9 cellular contexts compared by ENCODE assay signal in genomic region chr4:56910172-56910967, GRCh38. TPM values are rescaled to one million over a fixed set of nuclear protein-coding genes. Genes with fewer than 3 reads are reported as not detected.
DNase-seq lines count a peak whose midpoint lies in the region; ATAC-seq, FAIRE-seq and TF ChIP-seq lines count a peak whose summit lies in the region.
"Had no signal": no experiment of that assay in that cellular context is flagged by ENCODE, and none has a peak within 500 bp of the region (broad histone marks: within the 10 kb centered on the region; RNA-seq: fewer than 3 reads in every experiment).

No MANE protein-coding gene starts in this region.

- no peak overlapping the region for H2BK120ac ChIP-seq in H1 (replicated peaks; ENCODE audit: low read depth, low read length)
- H2BK120ac ChIP-seq in trophoblast cell (ENCODE audit: insufficient read depth, low read length, poor library complexity) = no peak overlapping the region

- H3K4me3 ChIP-seq in OCI-LY1 (ENCODE audit: low read depth, low read length, poor library complexity, severe bottlenecking) (peak overlapping the region; percentile 86), H1 (ENCODE audit: extremely low read depth in 1 of 4, insufficient read depth in 2 of 4, low read depth in 3 of 4, low read length in 4 of 4) (peak overlapping the region; percentile 68 to 86 (median 73); a peak in 7 of 8 replicates), trophoblast cell (ENCODE audit: low read depth, low read length) (no peak overlapping the region)

- H3K9me3 ChIP-seq in OCI-LY1 (ENCODE audit: low read length) (no peaks in the 10 kb centered on the region), H1 (ENCODE audit: insufficient read depth in 2 of 2, low read depth in 1 of 2, low read length in 1 of 2) (no peaks in the 10 kb centered on the region), trophoblast cell (ENCODE audit: insufficient read depth, low read depth, low read length) (no peaks in the 10 kb centered on the region)

- no peak for ATAC-seq in HG03469 (IDR thresholded peaks at IDR 0.05; ENCODE audit: unreplicated experiment)

- H3K27me3 ChIP-seq in OCI-LY1 (ENCODE audit: insufficient read depth, low read length) (no peaks in the 10 kb centered on the region), H1 (replicated peaks in 1 of 4; ENCODE audit: control insufficient read depth in 3 of 4, extremely low read depth in 1 of 4, insufficient read depth in 3 of 4, low read length in 3 of 4) (peaks cover 0 to 6% (median 0%) of the 10 kb centered on the region in 4 experiments; a peak in 3 of 7 replicates), trophoblast cell (ENCODE audit: insufficient read depth, low read length) (no peaks in the 10 kb centered on the region)

- H3K18ac ChIP-seq in H1 (ENCODE audit: extremely low read depth, low read length) (peak overlapping the region; percentile 51), trophoblast cell (ENCODE audit: low read length) (no peak overlapping the region)

- H2AK5ac ChIP-seq in H1 (ENCODE audit: low read depth, low read length) (no peak overlapping the region), trophoblast cell (ENCODE audit: low read length) (no peak overlapping the region)

- H3K23ac ChIP-seq in H1 (ENCODE audit: insufficient read length) (no peak overlapping the region), trophoblast cell (ENCODE audit: low read length) (peak overlapping the region; percentile 63)

- DNase-seq in ELF-1 (ENCODE audit: low read depth, low spot score) (peak; percentile 40), H1 (ENCODE audit: low read depth in 1 of 2, low spot score in 2 of 2) (no peak), trophoblast cell (no peak), activated gamma-delta T cell (lab: John Stamatoyannopoulos, UW) (no peak), DMS153 (lab: John Stamatoyannopoulos, UW) (no peak), DMS79 (lab: John Stamatoyannopoulos, UW) (no peak)
- DNase-seq: NCI-H2171 had no signal

- H3K79me2 ChIP-seq in OCI-LY1 (ENCODE audit: insufficient read depth, low read length) (peaks cover 56% of the 10 kb centered on the region), H1 (ENCODE audit: control insufficient read depth in 1 of 2, insufficient read depth in 2 of 2, low read length in 2 of 2) (peaks cover 15 to 63% of the 10 kb centered on the region in 2 experiments; a peak in 3 of 4 replicates), trophoblast cell (ENCODE audit: control insufficient read depth, insufficient read depth, low read length, poor library complexity) (peaks cover 21% of the 10 kb centered on the region)

- TF ChIP-seq POLR2A in H1 (IDR thresholded peaks at IDR 0.05; ENCODE audit: control extremely low read depth in 1 of 2, low read depth in 2 of 2, low read length in 2 of 2) = no peak

- H3K14ac ChIP-seq in H1 (ENCODE audit: insufficient read length) (no peak overlapping the region), trophoblast cell (ENCODE audit: low read length) (no peak overlapping the region)

- CTCF ChIA-PET in H1 (lab: Charles Lee; ENCODE audit: partially characterized antibody) = no interaction called here

- TF ChIP-seq CTCF in OCI-LY1 (IDR thresholded peaks at IDR 0.05; ENCODE audit: low read length) (no peak), H1 (IDR thresholded peaks at IDR 0.05; ENCODE audit: control extremely low read depth in 1 of 3, insufficient read depth in 1 of 3, low read depth in 1 of 3, low read length in 3 of 3) (no peak)

- H3K9ac ChIP-seq in OCI-LY1 (ENCODE audit: low read length) (peak overlapping the region; percentile 84), H1 (replicated peaks in 1 of 4; ENCODE audit: extremely low read depth in 1 of 4, low read depth in 3 of 4, low read length in 3 of 4) (peak overlapping the region in 1 of 4 experiments; percentile 10; a peak in 1 of 7 replicates), trophoblast cell (ENCODE audit: low read length) (no peak overlapping the region)

- 84 to 100% methylated on average over 1 to 6 of the region's 6 CpGs for WGBS in H1 (ENCODE audit: extremely low coverage in 1 of 2, insufficient coverage in 1 of 2, insufficient read length in 1 of 2, insufficient replicate concordance in 2 of 2, low coverage in 1 of 2, low lambda C conversion rate in 2 of 2, missing lambda C conversion rate in 1 of 2), 2 experiments
- whole genome bisulfite sequencing in trophoblast cell (ENCODE audit: extremely low coverage, insufficient coverage, insufficient read length) = 100% methylated on average over 1 of the region's 6 CpGs

- H3F3A ChIP-seq in OCI-LY1 (ENCODE audit: insufficient read depth, low read length) = no peaks in the 10 kb centered on the region

- no peak overlapping the region for H2AFZ ChIP-seq in OCI-LY1 (ENCODE audit: low read length)
- no peak overlapping the region for H2AFZ ChIP-seq in H1 (ENCODE audit: low read length)
- no peak overlapping the region for H2AFZ ChIP-seq in trophoblast cell (ENCODE audit: insufficient read depth, low read length, poor library complexity)

- no peaks in the 10 kb centered on the region for H3K9me2 ChIP-seq in OCI-LY1 (ENCODE audit: low read depth, low read length)

- H2BK20ac ChIP-seq in H1 (ENCODE audit: low read length) = no peak overlapping the region

- H3K4me1 ChIP-seq in OCI-LY1 (ENCODE audit: insufficient read depth, low read length, severe bottlenecking) (peaks cover 40% of the 10 kb centered on the region), H1 (replicated peaks in 1 of 4; ENCODE audit: control insufficient read depth in 3 of 4, insufficient read depth in 4 of 4, low read length in 3 of 4) (peaks cover 8 to 18% (median 14%) of the 10 kb centered on the region in 4 experiments; a peak in 5 of 7 replicates), trophoblast cell (ENCODE audit: control insufficient read depth in 1 of 2, insufficient read depth in 2 of 2, low read length in 2 of 2) (peaks cover 10 to 12% of the 10 kb centered on the region in 2 experiments)

- H4K91ac ChIP-seq in H1 (replicated peaks; ENCODE audit: insufficient read length, low read length) (no peak overlapping the region), trophoblast cell (ENCODE audit: low read depth, low read length) (no peak overlapping the region)

- peaks cover 8% of the 10 kb centered on the region; the same call in 1 of the 2 replicates for H3K23me2 ChIP-seq in H1 (ENCODE audit: low read depth, low read length)

- H4K20me1 ChIP-seq in OCI-LY1 (ENCODE audit: insufficient read depth, low read length) (no peaks in the 10 kb centered on the region), H1 (replicated peaks in 1 of 2; ENCODE audit: control insufficient read depth in 1 of 2, insufficient read depth in 2 of 2, low read length in 2 of 2) (peaks cover 0 to 3% of the 10 kb centered on the region in 2 experiments)

- no peak overlapping the region for H4K12ac ChIP-seq in trophoblast cell (ENCODE audit: low read depth, low read length)

- H3K4ac ChIP-seq in H1 (replicated peaks; ENCODE audit: insufficient read length, low read depth, low read length) = no peak overlapping the region
- peak overlapping the region; percentile 56 for H3K4ac ChIP-seq in trophoblast cell (ENCODE audit: low read depth, low read length)

- H4K5ac ChIP-seq in H1 (ENCODE audit: insufficient read length, low read depth, low read length) = no peak overlapping the region

- H2BK12ac ChIP-seq in H1 (ENCODE audit: low read depth, low read length) (no peak overlapping the region), trophoblast cell (ENCODE audit: low read length) (no peak overlapping the region)

- H3K79me1 ChIP-seq in H1 (ENCODE audit: low read depth, low read length) (peaks cover 8% of the 10 kb centered on the region; the same call in 1 of the 2 replicates), trophoblast cell (ENCODE audit: low read length) (peaks cover 17% of the 10 kb centered on the region)

- no peak for FAIRE-seq in H1 (lab: Jason Lieb, UNC)

- no peak for TF ChIP-seq EP300 in H1 (IDR thresholded peaks at IDR 0.05; ENCODE audit: borderline replicate concordance in 1 of 2, low read depth in 2 of 2, low read length in 2 of 2)

- H4K8ac ChIP-seq in H1 (ENCODE audit: extremely low read depth, insufficient read depth, low read length) = no peak overlapping the region
- no peak overlapping the region for H4K8ac ChIP-seq in trophoblast cell (ENCODE audit: low read depth, low read length)

- H2BK15ac ChIP-seq in H1 (ENCODE audit: low read length) = 0 out of 2 replicates have a peak overlapping the region, but pooled peaks have one; percentile 31

- H3K36me3 ChIP-seq in OCI-LY1 (ENCODE audit: insufficient read depth, low read length) (peaks cover 29% of the 10 kb centered on the region; the same call in 1 of the 2 replicates), H1 (ENCODE audit: control insufficient read depth in 2 of 4, insufficient read depth in 4 of 4, low read length in 3 of 4) (peaks cover 4 to 26% (median 4%) of the 10 kb centered on the region in 4 experiments; a peak in 2 of 8 replicates), trophoblast cell (ENCODE audit: control insufficient read depth in 1 of 2, insufficient read depth in 2 of 2, low read length in 2 of 2) (peaks cover 5 to 14% of the 10 kb centered on the region in 2 experiments)

- H3K4me2 ChIP-seq in OCI-LY1 (ENCODE audit: low read length) (peak overlapping the region; percentile 83), H1 (ENCODE audit: insufficient read depth in 1 of 2, low read depth in 2 of 2, low read length in 2 of 2) (peak overlapping the region; percentile 79 to 90), trophoblast cell (ENCODE audit: low read length) (peak overlapping the region; percentile 58)

- H3K27ac ChIP-seq in OCI-LY1 (ENCODE audit: low read depth, low read length, poor library complexity, severe bottlenecking) (peak overlapping the region; percentile 90), H1 (ENCODE audit: low read depth, low read length) (no peak overlapping the region), trophoblast cell (ENCODE audit: low read depth, low read length) (no peak overlapping the region)

- no peak overlapping the region for H3K56ac ChIP-seq in H1 (replicated peaks; ENCODE audit: insufficient read length, low read depth, low read length)

- POLR2A ChIA-PET in H1 (lab: Charles Lee; ENCODE audit: partially characterized antibody) = interaction anchor here (1.5 to 4.3 kb wide), 6 partner anchors 8 to 471 kb away, joined by 3 to 55 read pairs (median 8); partner anchors contain the start of genes NOA1, POLR2B and SPINK2

- TF ChIP-seq RAD21 in H1 (IDR thresholded peaks at IDR 0.05 in 1 of 2, conservative IDR thresholded peaks at IDR 0.05 in 1 of 2; ENCODE audit: low read depth in 2 of 2, low read length in 2 of 2) = no peak

- no peak overlapping the region; the same call in 1 of the 2 replicates for H2BK5ac ChIP-seq in H1 (ENCODE audit: low read depth, low read length)
- no peak overlapping the region for H2BK5ac ChIP-seq in trophoblast cell (ENCODE audit: low read depth, low read length, poor library complexity)

RNA-seq across cellular contexts. Expression of gene REST, which starts 2.7 kb away (rescaled TPM):
- 66.3 and 70.2 TPM in 2 replicates for total RNA-seq in H1 (2021; fragmentation: NEBNext Ultra II Directional; extraction: Animal tissue kit (Norgen Biotek cat#: 25700))
- 6.9 and 10.2 TPM in 2 replicates for polyA plus RNA-seq in H1 (2011; rRNA removed)
- polyA plus RNA-seq in H1 (2011; cell fraction: cytosol; rRNA removed) = 13.5 TPM
- 18.2 TPM for polyA plus RNA-seq in H1 (2011; cell fraction: nucleus; rRNA removed)
- 15.9 to 29.4 TPM (median 20.1 TPM) in 4 replicates for polyA plus RNA-seq in H1 (2012, experiment 1 of 2)
- 1.0 TPM for polyA plus RNA-seq in H1 (2012, experiment 2 of 2)
- polyA plus RNA-seq in H1 (2013, experiment 1 of 2) = 22.9 TPM
- 21.2 TPM for polyA plus RNA-seq in H1 (2013, experiment 2 of 2)
- polyA minus RNA-seq in H1 (2011; rRNA and poly(A)+ RNA removed) = 87.8 and 89.2 TPM in 2 replicates
- polyA minus RNA-seq in H1 (2011; cell fraction: cytosol; rRNA and poly(A)+ RNA removed) = 41.2 TPM
- 63.9 TPM for polyA minus RNA-seq in H1 (2011; cell fraction: nucleus; rRNA and poly(A)+ RNA removed)
- polyA plus RNA-seq in trophoblast cell (2013) = 33.4 and 34.4 TPM in 2 replicates
